Comparison of ENCODE assay signal across 11 cellular contexts in the genomic region with DNA sequence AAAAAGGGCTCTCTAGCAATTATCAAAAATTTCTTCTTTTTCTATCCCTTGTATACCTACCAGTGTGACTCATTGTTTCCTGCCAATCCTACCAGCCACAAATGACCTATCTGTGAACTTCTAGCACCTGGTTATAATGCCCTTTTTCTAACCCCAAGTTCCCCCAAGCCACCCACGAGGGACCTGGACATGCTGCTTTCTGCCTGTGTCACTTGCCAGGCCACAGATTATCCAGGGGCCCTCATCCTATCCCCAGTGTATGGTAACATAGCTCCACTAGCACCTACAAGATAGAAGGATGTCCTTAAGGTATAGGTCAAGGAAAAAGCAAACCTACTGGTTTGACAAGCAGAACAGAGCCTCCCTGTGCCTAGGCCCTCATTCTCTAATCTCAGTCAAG. TPM values are rescaled to one million over a fixed set of nuclear protein-coding genes. Genes with fewer than 3 reads are reported as not detected.
DNase-seq lines count a peak whose midpoint lies in the region; ATAC-seq lines count a peak whose summit lies in the region.
"Had no signal": no experiment of that assay in that cellular context is flagged by ENCODE, and none has a peak within 500 bp of the region (broad histone marks: within the 10 kb centered on the region; RNA-seq: fewer than 3 reads in every experiment).

No MANE protein-coding gene starts in this region.

- ATAC-seq in GM21786 (IDR thresholded peaks at IDR 0.05; ENCODE audit: unreplicated experiment) (peak; percentile 55), HG02678 (IDR thresholded peaks at IDR 0.05; ENCODE audit: unreplicated experiment) (no peak), GM19395 (IDR thresholded peaks at IDR 0.05; ENCODE audit: unreplicated experiment) (no peak)

- H3K27me3 Mint-ChIP-seq in T-helper 2 cell treated with Interferon-gamma antibody and Interleukin-4, amounts not matched to agents 5 μg/mL and 100 μg/mL, for 36 hours (ENCODE audit: low read depth), result no peaks in the 10 kb centered on the region

- H3K9me3 ChIP-seq in BLaER1 treated with 17β-estradiol and CSF1 and Interleukin-3, amounts not matched to agents 10 nM and 100 nM (replicated peaks in 1 of 11), result peaks cover 19 to 49% (median 40%) of the 10 kb centered on the region in 11 experiments
- no peaks in the 10 kb centered on the region for H3K9me3 ChIP-seq in esophagus (ENCODE audit: control insufficient read depth in 2 of 2, insufficient read depth in 1 of 2, low read depth in 1 of 2, low read length in 1 of 2)
- H3K9me3 ChIP-seq: tibial nerve had no signal

- H3K4me1 Mint-ChIP-seq in T-helper 2 cell treated with Interferon-gamma antibody and Interleukin-4, amounts not matched to agents 5 μg/mL and 100 μg/mL, for 36 hours (ENCODE audit: low read depth), result peaks cover 31% of the 10 kb centered on the region
- H3K4me1 Mint-ChIP-seq: nephron progenitor cell had no signal

- H3K4me3 ChIP-seq in BLaER1 treated with 17β-estradiol and CSF1 and Interleukin-3, amounts not matched to agents 10 nM and 100 nM, result no peak overlapping the region
- H3K4me3 ChIP-seq in esophagus (ENCODE audit: low read depth in 1 of 2, low read length in 2 of 2), result no peak overlapping the region
- H3K4me3 ChIP-seq: SK-N-MC, tibial nerve had no signal

- no peaks in the 10 kb centered on the region for H3K27me3 ChIP-seq in BLaER1 treated with 17β-estradiol and CSF1 and Interleukin-3, amounts not matched to agents 10 nM and 100 nM
- H3K27me3 ChIP-seq in esophagus (ENCODE audit: control insufficient read depth in 1 of 2, insufficient read depth in 2 of 2, low read length in 2 of 2), result no peaks in the 10 kb centered on the region
- H3K27me3 ChIP-seq: tibial nerve had no signal

- peaks cover 0 to 100% (median 22%) of the 10 kb centered on the region in 11 experiments; a peak in 12 of 22 replicates for H4K20me1 ChIP-seq in BLaER1 treated with 17β-estradiol and CSF1 and Interleukin-3, amounts not matched to agents 10 nM and 100 nM

- WGBS in esophagus, 2 donors, result 23% methylated on average over 1 of the region's 1 CpG

- peak overlapping the region; percentile 9 for H3K4me3 Mint-ChIP-seq in T-helper 2 cell treated with Interferon-gamma antibody and Interleukin-4, amounts not matched to agents 5 μg/mL and 100 μg/mL, for 36 hours
- H3K4me3 Mint-ChIP-seq: nephron progenitor cell had no signal

- peaks cover 44% of the 10 kb centered on the region for H3K36me3 Mint-ChIP-seq in T-helper 2 cell treated with Interferon-gamma antibody and Interleukin-4, amounts not matched to agents 5 μg/mL and 100 μg/mL, for 36 hours (ENCODE audit: low read depth)

- H3K4me1 ChIP-seq in BLaER1 treated with 17β-estradiol and CSF1 and Interleukin-3, amounts not matched to agents 10 nM and 100 nM, result peaks cover 51 to 61% (median 56%) of the 10 kb centered on the region in 10 experiments
- H3K4me1 ChIP-seq in esophagus (ENCODE audit: control insufficient read depth in 2 of 2, insufficient read depth in 2 of 2, low read length in 1 of 2), result peaks cover 3 to 11% of the 10 kb centered on the region in 2 donors

- H3K9ac ChIP-seq in BLaER1 treated with 17β-estradiol and CSF1 and Interleukin-3, amounts not matched to agents 10 nM and 100 nM, result no peak overlapping the region

- DNase-seq in T-helper 2 cell treated with Interferon-gamma antibody and Interleukin-4, amounts not matched to agents 5 μg/mL and 100 μg/mL, for 36 hours (ENCODE audit: low spot score), result peak; percentile 52
- no peak for DNase-seq in KG1 (lab: John Stamatoyannopoulos, UW)
- no peak for DNase-seq in NCI-H187 treated with DMSO at 0.1 percent for 48 hours (lab: John Stamatoyannopoulos, UW)
- DNase-seq: nephron progenitor cell had no signal

- H3K36me3 ChIP-seq in BLaER1 treated with 17β-estradiol and CSF1 and Interleukin-3, amounts not matched to agents 10 nM and 100 nM, result peaks cover 38 to 61% (median 53%) of the 10 kb centered on the region in 11 experiments
- no peaks in the 10 kb centered on the region for H3K36me3 ChIP-seq in esophagus (ENCODE audit: control insufficient read depth in 2 of 2, insufficient read depth in 2 of 2, low read length in 1 of 2)

- peak overlapping the region in 1 of 11 experiments; percentile 3; a peak in 1 of 22 replicates for H3K27ac ChIP-seq in BLaER1 treated with 17β-estradiol and CSF1 and Interleukin-3, amounts not matched to agents 10 nM and 100 nM
- peak overlapping the region; percentile 57 to 84 for H3K27ac ChIP-seq in esophagus (ENCODE audit: low read depth in 2 of 2, low read length in 1 of 2)
- H3K27ac ChIP-seq: SK-N-MC, tibial nerve had no signal

- H3K4me2 ChIP-seq in BLaER1 treated with 17β-estradiol and CSF1 and Interleukin-3, amounts not matched to agents 10 nM and 100 nM, result peak overlapping the region; percentile 17 to 61 (median 49); a peak in 20 of 22 replicates

- H3K27ac Mint-ChIP-seq in T-helper 2 cell treated with Interferon-gamma antibody and Interleukin-4, amounts not matched to agents 5 μg/mL and 100 μg/mL, for 36 hours, result peak overlapping the region; percentile 35
- H3K27ac Mint-ChIP-seq: nephron progenitor cell had no signal

- H3K9me3 Mint-ChIP-seq in T-helper 2 cell treated with Interferon-gamma antibody and Interleukin-4, amounts not matched to agents 5 μg/mL and 100 μg/mL, for 36 hours, result peaks cover 13% of the 10 kb centered on the region

RNA-seq across cellular contexts. Expression of a gene that starts 26.8 kb away (rescaled TPM):
- polyA plus RNA-seq in esophagus, result 1 to 10 TPM; 4.4 to 8.4 TPM
